In genomic region chr7:77544523-77544922, GRCh38 we compare ENCODE assay signal across 22 cellular contexts.
"Had no signal": no experiment of that assay in that cellular context is flagged by ENCODE, and none has a peak within 500 bp of the region (broad histone marks: within the 10 kb centered on the region; RNA-seq: fewer than 3 reads in every experiment).

No MANE protein-coding gene starts in this region.

- FAIRE-seq: endometrium, small intestine, TTC549 had no signal

- ATAC-seq: lower lobe of right lung had no signal

- H3K9me3 ChIP-seq: adrenal gland, lower lobe of right lung had no signal

- H3K27me3 ChIP-seq: adrenal gland, cardiac muscle cell, dorsolateral prefrontal cortex had no signal

- H3K36me3 ChIP-seq: adrenal gland, cardiac muscle cell, lower lobe of right lung had no signal

- H3K36me3 Mint-ChIP-seq: activated naive CD4-positive, alpha-beta T cell treated with anti-CD3 and anti-CD28 coated beads, Interleukin-2, amount 50 U/mL, for 24 hours had no signal

- DNase-seq: activated B cell treated with CpG ODN at 0.5 μM for 24 hours; activated CD4-positive, alpha-beta T cell treated with anti-CD3 and anti-CD28 coated beads for 48 hours; activated CD8-positive, alpha-beta T cell treated with anti-CD3 and anti-CD28 coated beads for 36 hours; activated effector memory CD4-positive, alpha-beta T cell treated with anti-CD3 and anti-CD28 coated beads, Interleukin-2, amount 50 U/mL, for 16 hours; activated T-cell treated with anti-CD3 and anti-CD28 coated beads, Interleukin-2, amount 50 U/mL, for 48 hours; adrenal gland; dorsolateral prefrontal cortex; foreskin fibroblast; glutamatergic neuron; lower lobe of right lung; posterior cingulate gyrus; retina; small intestine; stimulated activated CD4-positive, alpha-beta T cell treated with anti-CD3 and anti-CD28 coated beads, Interleukin-4, amount 100 ng/mL, for 4 hours; stimulated activated CD8-positive, alpha-beta memory T cell treated with anti-CD3 and anti-CD28 coated beads, Interleukin-4, amount 100 ng/mL, for 48 hours; stimulated activated naive CD4-positive, alpha-beta T cell treated with Interleukin-2 at 50 U/mL for 16 hours; SW 1271 had no signal

- H3K27ac ChIP-seq: adrenal gland, cardiac muscle cell, dorsolateral prefrontal cortex, lower lobe of right lung had no signal

- H3K27ac Mint-ChIP-seq: activated B cell treated with CpG ODN at 0.5 μM for 24 hours; activated CD8-positive, alpha-beta T cell treated with anti-CD3 and anti-CD28 coated beads for 36 hours; activated naive CD4-positive, alpha-beta T cell treated with anti-CD3 and anti-CD28 coated beads, Interleukin-2, amount 50 U/mL, for 24 hours; type B pancreatic cell had no signal

- H3K4me3 ChIP-seq: adrenal gland, cardiac muscle cell, dorsolateral prefrontal cortex, lower lobe of right lung had no signal

- H3K4me3 Mint-ChIP-seq: activated B cell treated with CpG ODN at 0.5 μM for 24 hours; activated CD8-positive, alpha-beta T cell treated with anti-CD3 and anti-CD28 coated beads for 36 hours; activated naive CD4-positive, alpha-beta T cell treated with anti-CD3 and anti-CD28 coated beads, Interleukin-2, amount 50 U/mL, for 24 hours; type B pancreatic cell had no signal

- H3K9me3 Mint-ChIP-seq: activated B cell treated with CpG ODN at 0.5 μM for 24 hours; activated CD8-positive, alpha-beta T cell treated with anti-CD3 and anti-CD28 coated beads for 36 hours; activated naive CD4-positive, alpha-beta T cell treated with anti-CD3 and anti-CD28 coated beads, Interleukin-2, amount 50 U/mL, for 24 hours had no signal

- H3K27me3 Mint-ChIP-seq: activated B cell treated with CpG ODN at 0.5 μM for 24 hours; activated CD8-positive, alpha-beta T cell treated with anti-CD3 and anti-CD28 coated beads for 36 hours; activated naive CD4-positive, alpha-beta T cell treated with anti-CD3 and anti-CD28 coated beads, Interleukin-2, amount 50 U/mL, for 24 hours; type B pancreatic cell had no signal
